Comparison of ENCODE assay signal across 17 cellular contexts in the genomic region with DNA sequence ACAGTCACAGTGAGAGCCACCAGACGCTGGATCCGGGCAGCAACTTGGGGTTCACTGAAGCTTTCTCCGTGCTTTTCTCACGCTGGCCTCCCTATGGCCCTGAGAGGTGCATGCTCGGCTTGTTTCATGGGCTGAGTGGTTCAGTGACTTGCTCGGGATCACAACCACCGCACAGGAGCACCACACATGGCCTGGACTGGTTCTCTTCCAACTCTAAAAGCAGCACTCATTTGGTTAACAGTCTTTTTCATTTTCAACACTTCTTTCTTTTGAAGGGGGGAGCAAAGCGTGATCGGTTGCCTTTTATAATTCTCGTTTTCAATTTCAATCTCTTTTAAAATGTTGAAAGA. TPM values are rescaled to one million over a fixed set of nuclear protein-coding genes. Genes with fewer than 3 reads are reported as not detected.
DNase-seq lines count a peak whose midpoint lies in the region; ATAC-seq, FAIRE-seq and TF ChIP-seq lines count a peak whose summit lies in the region.
"Had no signal": no experiment of that assay in that cellular context is flagged by ENCODE, and none has a peak within 500 bp of the region (broad histone marks: within the 10 kb centered on the region; RNA-seq: fewer than 3 reads in every experiment).

No MANE protein-coding gene starts in this region.

- POLR2A ChIA-PET in activated CD4-positive, alpha-beta memory T cell treated with anti-CD3 and anti-CD28 coated beads for 36 hours (lab: Charles Lee), result no interaction called here

- no peaks in the 10 kb centered on the region for H3K9me3 Mint-ChIP-seq in activated T-cell treated with anti-CD3 and anti-CD28 coated beads, Interleukin-2, amount 50 U/mL, for 24 hours
- H3K9me3 Mint-ChIP-seq in GM23338, result no peaks in the 10 kb centered on the region
- H3K9me3 Mint-ChIP-seq in activated CD4-positive, alpha-beta memory T cell treated with anti-CD3 and anti-CD28 coated beads for 36 hours, result no peaks in the 10 kb centered on the region

- H3K9me3 ChIP-seq in iPS-20b (ENCODE audit: insufficient read depth, low read depth, low read length) (no peaks in the 10 kb centered on the region), kidney (ENCODE audit: control insufficient read depth in 1 of 2, low read length in 2 of 2) (no peaks in the 10 kb centered on the region)
- H3K9me3 ChIP-seq: Caco-2 had no signal

- H3K4me3 Mint-ChIP-seq in activated T-cell treated with anti-CD3 and anti-CD28 coated beads, Interleukin-2, amount 50 U/mL, for 24 hours, result no peak overlapping the region
- H3K4me3 Mint-ChIP-seq in GM23338, result no peak overlapping the region
- H3K4me3 Mint-ChIP-seq in activated CD4-positive, alpha-beta memory T cell treated with anti-CD3 and anti-CD28 coated beads for 36 hours, result no peak overlapping the region

- intact Hi-C loops in activated CD4-positive, alpha-beta memory T cell treated with anti-CD3 and anti-CD28 coated beads for 36 hours (cut with micrococcal nuclease), result loop anchor here (5.0 kb wide), 1 partner anchor 57 kb away; no protein-coding TSS in a partner anchor
- intact Hi-C loops in kidney (cut with DNase I), result no loop called here

- no peak overlapping the region for H3K4me2 ChIP-seq in GM23338

- H3K4me1 ChIP-seq in GM23338 (ENCODE audit: insufficient read depth) (peaks cover 15% of the 10 kb centered on the region), iPS-20b (ENCODE audit: insufficient read depth, low read length) (no peaks in the 10 kb centered on the region; the same call in 1 of the 2 replicates), kidney (ENCODE audit: control insufficient read depth in 1 of 2, insufficient read depth in 1 of 2, low read depth in 1 of 2, low read length in 2 of 2) (no peaks in the 10 kb centered on the region)
- H3K4me1 ChIP-seq: Caco-2 had no signal

- no peak overlapping the region for H2AFZ ChIP-seq in GM23338

- no peaks in the 10 kb centered on the region for H3K27me3 Mint-ChIP-seq in activated T-cell treated with anti-CD3 and anti-CD28 coated beads, Interleukin-2, amount 50 U/mL, for 24 hours
- H3K27me3 Mint-ChIP-seq in GM23338 (ENCODE audit: insufficient read depth, low read depth, poor library complexity), result peaks cover 13% of the 10 kb centered on the region
- H3K27me3 Mint-ChIP-seq in activated CD4-positive, alpha-beta memory T cell treated with anti-CD3 and anti-CD28 coated beads for 36 hours, result no peaks in the 10 kb centered on the region

- CTCF ChIA-PET in activated CD4-positive, alpha-beta memory T cell treated with anti-CD3 and anti-CD28 coated beads for 36 hours (lab: Charles Lee), result no interaction called here

- H3K36me3 ChIP-seq in GM23338 (ENCODE audit: insufficient read depth) (no peaks in the 10 kb centered on the region), iPS-20b (ENCODE audit: insufficient read depth, low read depth, low read length) (peaks cover 15% of the 10 kb centered on the region), kidney (ENCODE audit: control insufficient read depth in 1 of 2, insufficient read depth in 2 of 2, low read length in 2 of 2) (peaks cover 0 to 3% of the 10 kb centered on the region in 2 donors)

- peaks cover 42% of the 10 kb centered on the region for H3K4me1 Mint-ChIP-seq in activated T-cell treated with anti-CD3 and anti-CD28 coated beads, Interleukin-2, amount 50 U/mL, for 24 hours (ENCODE audit: low read depth)
- H3K4me1 Mint-ChIP-seq in GM23338, result peaks cover 11% of the 10 kb centered on the region
- H3K4me1 Mint-ChIP-seq in activated CD4-positive, alpha-beta memory T cell treated with anti-CD3 and anti-CD28 coated beads for 36 hours (ENCODE audit: low read depth), result peaks cover 36% of the 10 kb centered on the region

- H3K36me3 Mint-ChIP-seq in activated T-cell treated with anti-CD3 and anti-CD28 coated beads, Interleukin-2, amount 50 U/mL, for 24 hours (ENCODE audit: low read depth), result peaks cover 35% of the 10 kb centered on the region
- H3K36me3 Mint-ChIP-seq in GM23338 (ENCODE audit: low read depth), result peaks cover 14% of the 10 kb centered on the region
- peaks cover 9% of the 10 kb centered on the region for H3K36me3 Mint-ChIP-seq in activated CD4-positive, alpha-beta memory T cell treated with anti-CD3 and anti-CD28 coated beads for 36 hours

- H4K20me1 ChIP-seq in GM23338 (replicated peaks; ENCODE audit: insufficient read depth), result no peaks in the 10 kb centered on the region

- H3K9ac ChIP-seq in iPS-20b (ENCODE audit: low read depth, low read length) (peak overlapping the region; percentile 35; the same call in 1 of the 2 replicates), kidney (ENCODE audit: low read length in 2 of 2) (no peak overlapping the region)

- H3K79me2 ChIP-seq in GM23338 (replicated peaks; ENCODE audit: insufficient read depth), result no peaks in the 10 kb centered on the region

- no peak for FAIRE-seq in kidney (lab: Jason Lieb, UNC)
- FAIRE-seq: A204.1 had no signal

- ATAC-seq in GM23338, result peak; percentile 67

- DNase-seq in activated T-cell treated with anti-CD3 and anti-CD28 coated beads, Interleukin-2, amount 50 U/mL, for 24 hours, result no peak
- DNase-seq in activated T-cell treated with anti-CD3 and anti-CD28 coated beads, Interleukin-2, amount 50 U/mL, for 48 hours, result no peak
- DNase-seq in GM23338 (ENCODE audit: low spot score), result no peak
- DNase-seq in activated CD4-positive, alpha-beta memory T cell treated with anti-CD3 and anti-CD28 coated beads for 36 hours, result peak; percentile 36
- DNase-seq in kidney, result no peak
- no peak for DNase-seq in NCI-H187 treated with DMSO at 0.1 percent for 48 hours (lab: John Stamatoyannopoulos, UW)
- no peak for DNase-seq in NCI-H146 treated with DMSO at 0.1 percent for 48 hours (lab: John Stamatoyannopoulos, UW; ENCODE audit: unreplicated experiment)
- DNase-seq: Caco-2, H7, Kasumi-1, NCI-H1105 treated with DMSO at 0.1 percent for 48 hours, NCI-H2029 treated with DMSO at 0.1 percent for 48 hours, NCI-H510A treated with DMSO at 0.1 percent for 48 hours, RPMI8226 had no signal

- no peak for TF ChIP-seq CTCF in GM23338 (conservative IDR thresholded peaks at IDR 0.05; ENCODE audit: low read depth in 2 of 2)
- TF ChIP-seq CTCF in kidney (IDR thresholded peaks at IDR 0.05; ENCODE audit: borderline replicate concordance, extremely low read depth, insufficient read depth), result no peak

- no peak overlapping the region for H3K4me3 ChIP-seq in GM23338
- no peak overlapping the region for H3K4me3 ChIP-seq in iPS-20b (ENCODE audit: low read length)
- H3K4me3 ChIP-seq in kidney (ENCODE audit: low read length in 2 of 2), result no peak overlapping the region

- H3K27ac ChIP-seq in GM23338 (ENCODE audit: low read depth) (peak overlapping the region; percentile 91), iPS-20b (ENCODE audit: low read length) (no peak overlapping the region), kidney (ENCODE audit: low read depth in 2 of 2, low read length in 2 of 2) (no peak overlapping the region)
- H3K27ac ChIP-seq: C4-2B had no signal

- no peaks in the 10 kb centered on the region for H3K27me3 ChIP-seq in GM23338 (ENCODE audit: insufficient read depth)
- no peaks in the 10 kb centered on the region for H3K27me3 ChIP-seq in iPS-20b (ENCODE audit: insufficient read depth, low read length)

- no peaks in the 10 kb centered on the region; the same call in 1 of the 2 replicates for H3K9me2 ChIP-seq in GM23338 (ENCODE audit: insufficient read depth)

- peak overlapping the region; percentile 88 for H3K27ac Mint-ChIP-seq in activated T-cell treated with anti-CD3 and anti-CD28 coated beads, Interleukin-2, amount 50 U/mL, for 24 hours
- H3K27ac Mint-ChIP-seq in GM23338, result peak overlapping the region; percentile 87
- H3K27ac Mint-ChIP-seq in activated CD4-positive, alpha-beta memory T cell treated with anti-CD3 and anti-CD28 coated beads for 36 hours, result peak overlapping the region; percentile 81

- H3F3A ChIP-seq in GM23338 (replicated peaks; ENCODE audit: low read depth), result 0 out of 2 replicates have a peak, but pooled peaks cover 5% of the 10 kb centered on the region

TF ChIP-seq in GM23338, 12 proteins besides CTCF, POLR2A, EP300 and RAD21 (continues in another document):
- TF ChIP-seq, protein P1, sequence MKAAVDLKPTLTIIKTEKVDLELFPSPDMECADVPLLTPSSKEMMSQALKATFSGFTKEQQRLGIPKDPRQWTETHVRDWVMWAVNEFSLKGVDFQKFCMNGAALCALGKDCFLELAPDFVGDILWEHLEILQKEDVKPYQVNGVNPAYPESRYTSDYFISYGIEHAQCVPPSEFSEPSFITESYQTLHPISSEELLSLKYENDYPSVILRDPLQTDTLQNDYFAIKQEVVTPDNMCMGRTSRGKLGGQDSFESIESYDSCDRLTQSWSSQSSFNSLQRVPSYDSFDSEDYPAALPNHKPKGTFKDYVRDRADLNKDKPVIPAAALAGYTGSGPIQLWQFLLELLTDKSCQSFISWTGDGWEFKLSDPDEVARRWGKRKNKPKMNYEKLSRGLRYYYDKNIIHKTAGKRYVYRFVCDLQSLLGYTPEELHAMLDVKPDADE (IDR thresholded peaks at IDR 0.05), result no peak
- TF ChIP-seq EZH2 (IDR thresholded peaks at IDR 0.05; ENCODE audit: low read depth, unreplicated experiment) (no peak), EZH2phosphoT487 (IDR thresholded peaks at IDR 0.05; ENCODE audit: unreplicated experiment) (no peak)

RNA-seq across cellular contexts. Expression of a gene that starts 26.2 kb away (rescaled TPM):
- 28.6 and 31.6 TPM in 2 replicates for total RNA-seq in GM23338 (2014; rRNA removed; shearing (Covaris generic))
- 13.0 and 13.7 TPM in 2 replicates for polyA plus RNA-seq in GM23338 (2016; fragmentation: Nextera tagmentation; extraction: Ambion mirVana)
- total RNA-seq in activated CD4-positive, alpha-beta memory T cell treated with anti-CD3 and anti-CD28 coated beads for 36 hours, result 10 to 100 TPM; 21.4 to 22.4 TPM
- 14.0 TPM for total RNA-seq in kidney
- polyA plus RNA-seq in kidney (ENCODE audit: insufficient read depth, low read depth, low replicate concordance), result 5.6 TPM

RNA-seq across cellular contexts. Expression of a gene that starts 36.8 kb away (rescaled TPM):
- total RNA-seq in GM23338 (2014; rRNA removed; shearing (Covaris generic)), result 82.1 and 98.0 TPM in 2 replicates
- polyA plus RNA-seq in GM23338 (2016; fragmentation: Nextera tagmentation; extraction: Ambion mirVana) (20.7 and 22.8 TPM in 2 replicates), kidney (ENCODE audit: insufficient read depth, low read depth, low replicate concordance) (16.0 TPM)
- total RNA-seq in activated CD4-positive, alpha-beta memory T cell treated with anti-CD3 and anti-CD28 coated beads for 36 hours, result 10 to 100 TPM; 35.8 to 39.4 TPM
- total RNA-seq in kidney, result 36.8 TPM
